ENCODE assay signal across 12 cellular contexts in genomic region chr4:182179105-182179504, GRCh38.
DNase-seq lines count a peak whose midpoint lies in the region; ATAC-seq and TF ChIP-seq lines count a peak whose summit lies in the region.
"Had no signal": no experiment of that assay in that cellular context is flagged by ENCODE, and none has a peak within 500 bp of the region (broad histone marks: within the 10 kb centered on the region; RNA-seq: fewer than 3 reads in every experiment).

No MANE protein-coding gene starts in this region.

- ATAC-seq in left lobe of liver, result no peak
- ATAC-seq: esophagus mucosa had no signal

- no peaks in the 10 kb centered on the region for H3K4me1 ChIP-seq in NT2/D1 (ENCODE audit: insufficient read depth, insufficient read length)
- H3K4me1 ChIP-seq in transverse colon, result no peaks in the 10 kb centered on the region
- H3K4me1 ChIP-seq: spleen had no signal

- H3K27ac Mint-ChIP-seq in type B pancreatic cell, result no peak overlapping the region
- H3K27ac Mint-ChIP-seq: activated CD4-positive, alpha-beta memory T cell treated with anti-CD3 and anti-CD28 coated beads for 36 hours had no signal

- H3K9me3 Mint-ChIP-seq in type B pancreatic cell, result no peaks in the 10 kb centered on the region
- H3K9me3 Mint-ChIP-seq: activated CD4-positive, alpha-beta memory T cell treated with anti-CD3 and anti-CD28 coated beads for 36 hours had no signal

- H3K9ac ChIP-seq in NT2/D1 (ENCODE audit: insufficient read length, low read depth), result no peak overlapping the region

- no peak overlapping the region for H3K4me3 ChIP-seq in NT2/D1 (ENCODE audit: insufficient read length, low read depth)
- H3K4me3 ChIP-seq in fibroblast of mammary gland (ENCODE audit: control insufficient read depth, low read depth, low read length), result no peak overlapping the region
- no peak overlapping the region for H3K4me3 ChIP-seq in transverse colon
- H3K4me3 ChIP-seq: SK-N-MC, spleen had no signal

- H3K36me3 ChIP-seq in NT2/D1 (ENCODE audit: insufficient read depth, insufficient read length, low read length) (no peaks in the 10 kb centered on the region), transverse colon (no peaks in the 10 kb centered on the region)
- H3K36me3 ChIP-seq: spleen had no signal

- TF ChIP-seq CTCF in fibroblast of mammary gland (conservative IDR thresholded peaks at IDR 0.05; ENCODE audit: control insufficient read depth, insufficient read depth, low read depth, low read length), result no peak
- TF ChIP-seq CTCF in type B pancreatic cell (conservative IDR thresholded peaks at IDR 0.05), result peak; percentile 6
- no peak for TF ChIP-seq CTCF in transverse colon (IDR thresholded peaks at IDR 0.05)

- intact Hi-C loops in transverse colon (cut with DNase I; ENCODE audit: low total_unique reads), result no loop called here

- 64 to 67% methylated on average over 1 of the region's 1 CpG for WGBS in transverse colon (ENCODE audit: low coverage in 1 of 2), 2 donors

- no peaks in the 10 kb centered on the region for H3K9me3 ChIP-seq in NT2/D1 (ENCODE audit: insufficient read depth, low read length)
- H3K9me3 ChIP-seq in transverse colon, result no peaks in the 10 kb centered on the region
- H3K9me3 ChIP-seq: spleen had no signal

- no peak for TF ChIP-seq POLR2A in transverse colon (IDR thresholded peaks at IDR 0.05)

- no peaks in the 10 kb centered on the region for H3K27me3 Mint-ChIP-seq in type B pancreatic cell

- DNase-seq in NCI-H82 (lab: John Stamatoyannopoulos, UW), result peak; percentile 47
- DNase-seq in NCI-H82 treated with DMSO at 0.1 percent for 48 hours (lab: John Stamatoyannopoulos, UW; ENCODE audit: unreplicated experiment), result no peak
- DNase-seq in NT2/D1 (ENCODE audit: low read depth, low spot score), result peak; percentile 18
- DNase-seq in fibroblast of mammary gland (ENCODE audit: low read depth), result peak; percentile 77
- no peak for DNase-seq in type B pancreatic cell (ENCODE audit: extremely low spot score, unreplicated experiment)
- DNase-seq in left lobe of liver (ENCODE audit: low spot score), result no peak
- no peak for DNase-seq in NCI-H510A (lab: John Stamatoyannopoulos, UW)
- no peak for DNase-seq in transverse colon
- DNase-seq: activated CD4-positive, alpha-beta memory T cell treated with anti-CD3 and anti-CD28 coated beads for 36 hours; spleen had no signal

- no peak for TF ChIP-seq EP300 in transverse colon (IDR thresholded peaks at IDR 0.05; ENCODE audit: low read depth)

- no peaks in the 10 kb centered on the region for H3K27me3 ChIP-seq in NT2/D1 (ENCODE audit: insufficient read depth, insufficient read length)
- H3K27me3 ChIP-seq in transverse colon, result no peaks in the 10 kb centered on the region
- H3K27me3 ChIP-seq: spleen had no signal

- no peaks in the 10 kb centered on the region for H3K36me3 Mint-ChIP-seq in type B pancreatic cell
- H3K36me3 Mint-ChIP-seq: activated CD4-positive, alpha-beta memory T cell treated with anti-CD3 and anti-CD28 coated beads for 36 hours had no signal

- in situ Hi-C loops in transverse colon (cut with MboI; ENCODE audit: low pct_ligation_motif_present in 1 of 4, low pct_unique_long_range_greater_than_20kb in 1 of 4, low sequenced_read_pairs in 3 of 4), result no loop called here

- H3K4me1 Mint-ChIP-seq in type B pancreatic cell (ENCODE audit: unreplicated experiment), result peaks cover 18% of the 10 kb centered on the region

- no peak overlapping the region for H3K4me3 Mint-ChIP-seq in type B pancreatic cell
- H3K4me3 Mint-ChIP-seq: activated CD4-positive, alpha-beta memory T cell treated with anti-CD3 and anti-CD28 coated beads for 36 hours had no signal

- H3K27ac ChIP-seq in transverse colon, result no peak overlapping the region
- H3K27ac ChIP-seq: SK-N-MC, spleen had no signal

Comparison
In these comparisons a context has a peak if more than half of its experiments do, and no peak if none do; other contexts are left out.
1. DNase-seq: peak in NCI-H82 (single experiment), NT2/D1 (single experiment) and fibroblast of mammary gland (single experiment); none in NCI-H82 treated with DMSO at 0.1 percent for 48 hours (single experiment), type B pancreatic cell (single experiment), left lobe of liver (single experiment), NCI-H510A (single experiment) and transverse colon (single experiment).